Comparison of ENCODE assay signal across 12 cellular contexts in genomic region chr9:91536211-91536691, GRCh38.
DNase-seq lines count a peak whose midpoint lies in the region; ATAC-seq and TF ChIP-seq lines count a peak whose summit lies in the region.
"Had no signal": no experiment of that assay in that cellular context is flagged by ENCODE, and none has a peak within 500 bp of the region (broad histone marks: within the 10 kb centered on the region; RNA-seq: fewer than 3 reads in every experiment).

No MANE protein-coding gene starts in this region.

- DNase-seq in AG08395 (ENCODE audit: low spot score), result peak; percentile 68
- DNase-seq in HPDE6-E6E7 (ENCODE audit: extremely low spot score), result peak; percentile 76
- peak; percentile 47 for DNase-seq in amniotic epithelial cell (ENCODE audit: low read depth)
- peak; percentile 59 for DNase-seq in kidney glomerular epithelial cell (lab: John Stamatoyannopoulos, UW)
- no peak for DNase-seq in SHP77 (lab: John Stamatoyannopoulos, UW)
- no peak for DNase-seq in stimulated activated CD4-positive, alpha-beta T cell treated with anti-CD3 and anti-CD28 coated beads, Interleukin-4, amount 100 ng/mL, for 4 hours
- DNase-seq in Right ventricle myocardium superior, result no peak
- no peak for DNase-seq in dorsolateral prefrontal cortex
- DNase-seq: body of pancreas, NCI-H1092, SK-N-SH had no signal

- peaks cover 0 to 6% (median 0%) of the 10 kb centered on the region in 45 donors for H3K27me3 ChIP-seq in dorsolateral prefrontal cortex
- H3K27me3 ChIP-seq: body of pancreas, vagina had no signal

- intact Hi-C loops in Right ventricle myocardium superior (cut with DNase I) (no loop called here), dorsolateral prefrontal cortex (cut with DNase I) (no loop called here)

- no peak for ATAC-seq in Right ventricle myocardium superior (ENCODE audit: poor library complexity)
- ATAC-seq: body of pancreas had no signal

- no peak overlapping the region for H3K27ac ChIP-seq in dorsolateral prefrontal cortex
- H3K27ac ChIP-seq: body of pancreas, vagina had no signal

- no peak overlapping the region for H3K4me3 ChIP-seq in dorsolateral prefrontal cortex
- H3K4me3 ChIP-seq: body of pancreas, vagina had no signal

- TF ChIP-seq CTCF in dorsolateral prefrontal cortex (IDR thresholded peaks at IDR 0.05 in 54 of 56, conservative IDR thresholded peaks at IDR 0.05 in 2 of 56; ENCODE audit: low read depth in 1 of 56, partially characterized antibody in 56 of 56), result no peak

Comparison
In these comparisons a context has a peak if more than half of its experiments do, and no peak if none do; other contexts are left out.
1. DNase-seq: peak in AG08395 (single experiment), HPDE6-E6E7 (single experiment), amniotic epithelial cell (single experiment) and kidney glomerular epithelial cell (single experiment); none in SHP77 (0 of 2), stimulated activated CD4-positive, alpha-beta T cell treated with anti-CD3 and anti-CD28 coated beads, Interleukin-4, amount 100 ng/mL, for 4 hours (0 of 2), Right ventricle myocardium superior (single experiment) and dorsolateral prefrontal cortex (0 of 10).